ENCODE assay signal across 14 cellular contexts in the genomic region with DNA sequence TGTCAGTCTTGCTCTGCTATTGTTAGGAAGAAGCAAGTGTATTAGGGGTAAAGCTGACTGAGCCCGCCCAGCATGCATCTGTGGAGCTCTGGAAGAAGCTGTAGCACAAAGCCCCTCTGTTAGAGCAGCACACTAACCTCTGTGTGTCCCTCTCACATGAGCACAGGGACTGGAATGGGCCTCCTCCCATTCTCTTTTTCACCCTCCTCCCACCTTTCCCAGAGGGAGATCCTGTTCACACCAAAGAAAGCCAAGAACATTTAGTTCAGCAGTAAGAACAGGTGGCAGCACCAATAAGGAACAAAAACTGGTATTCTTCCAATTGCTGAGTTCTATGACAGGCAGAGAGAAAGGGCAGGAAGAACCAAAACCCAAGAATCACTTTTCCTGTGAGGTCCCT.
DNase-seq lines count a peak whose midpoint lies in the region; ATAC-seq, FAIRE-seq and TF ChIP-seq lines count a peak whose summit lies in the region.
"Had no signal": no experiment of that assay in that cellular context is flagged by ENCODE, and none has a peak within 500 bp of the region (broad histone marks: within the 10 kb centered on the region; RNA-seq: fewer than 3 reads in every experiment).

No MANE protein-coding gene starts in this region.

- no peaks in the 10 kb centered on the region for H3K4me1 Mint-ChIP-seq in activated T-cell treated with anti-CD3 and anti-CD28 coated beads, Interleukin-2, amount 50 U/mL, for 24 hours (ENCODE audit: low read depth)

- no peaks in the 10 kb centered on the region for H3K36me3 Mint-ChIP-seq in activated T-cell treated with anti-CD3 and anti-CD28 coated beads, Interleukin-2, amount 50 U/mL, for 24 hours (ENCODE audit: low read depth)

- no peak overlapping the region for H3K27ac Mint-ChIP-seq in activated T-cell treated with anti-CD3 and anti-CD28 coated beads, Interleukin-2, amount 50 U/mL, for 24 hours

- FAIRE-seq in urothelium cell line (lab: Jason Lieb, UNC), result no peak

- DNase-seq in LNCaP clone FGC (ENCODE audit: low read depth) (peak; percentile 79), cerebellar cortex (ENCODE audit: low spot score) (peak; percentile 85), islet precursor cell (peak; percentile 76), skeletal muscle cell (ENCODE audit: low read depth) (peak; percentile 67), SHP77 (lab: John Stamatoyannopoulos, UW) (no peak), urothelium cell line (ENCODE audit: low spot score) (no peak)
- DNase-seq in activated T-cell treated with anti-CD3 and anti-CD28 coated beads, Interleukin-2, amount 50 U/mL, for 24 hours, result no peak
- DNase-seq: activated CD4-positive, alpha-beta T cell treated with anti-CD3 and anti-CD28 coated beads for 1 hour; Caco-2; foreskin keratinocyte; NCI-H82; SK-N-SH had no signal

- ATAC-seq in HG03432 (IDR thresholded peaks at IDR 0.05; ENCODE audit: unreplicated experiment), result no peak
- ATAC-seq: foreskin keratinocyte had no signal

- H3K9me3 Mint-ChIP-seq in activated T-cell treated with anti-CD3 and anti-CD28 coated beads, Interleukin-2, amount 50 U/mL, for 24 hours, result no peaks in the 10 kb centered on the region

- no peak for TF ChIP-seq CTCF in LNCaP clone FGC (IDR thresholded peaks at IDR 0.05; ENCODE audit: control insufficient read depth, extremely low read depth, insufficient read depth)

- no peaks in the 10 kb centered on the region for H3K27me3 Mint-ChIP-seq in activated T-cell treated with anti-CD3 and anti-CD28 coated beads, Interleukin-2, amount 50 U/mL, for 24 hours

- peak overlapping the region; percentile 3; the same call in 1 of the 2 replicates for H3K4me3 ChIP-seq in LNCaP clone FGC (ENCODE audit: low read depth, low read length)
- H3K4me3 ChIP-seq in skeletal muscle cell (ENCODE audit: low read depth, low read length), result no peak overlapping the region
- H3K4me3 ChIP-seq: lung had no signal

- H3K4me3 Mint-ChIP-seq in activated T-cell treated with anti-CD3 and anti-CD28 coated beads, Interleukin-2, amount 50 U/mL, for 24 hours, result no peak overlapping the region

Comparison
In these comparisons a context has a peak if more than half of its experiments do, and no peak if none do; other contexts are left out.
1. DNase-seq: peak in LNCaP clone FGC (single experiment), cerebellar cortex (single experiment), islet precursor cell (single experiment) and skeletal muscle cell (single experiment); none in SHP77 (0 of 2), activated T-cell treated with anti-CD3 and anti-CD28 coated beads, Interleukin-2, amount 50 U/mL, for 24 hours (single experiment) and urothelium cell line (single experiment).